Comparison of ENCODE assay signal across 9 cellular contexts in genomic region chr4:113901994-113902787, GRCh38.
DNase-seq lines count a peak whose midpoint lies in the region; ATAC-seq, FAIRE-seq and TF ChIP-seq lines count a peak whose summit lies in the region.
"Had no signal": no experiment of that assay in that cellular context is flagged by ENCODE, and none has a peak within 500 bp of the region (broad histone marks: within the 10 kb centered on the region; RNA-seq: fewer than 3 reads in every experiment).

No MANE protein-coding gene starts in this region.

- no peak for DNase-seq in GM13977 (ENCODE audit: low spot score)
- DNase-seq in activated naive CD8-positive, alpha-beta T cell treated with anti-CD3 and anti-CD28 coated beads, Interleukin-2, amount 10 ng/mL, durations not matched to agents 7 days and 5 days, result peak; percentile 53
- DNase-seq in small intestine, result peak; percentile 89
- DNase-seq in retina, result no peak

- peak overlapping the region; percentile 51 for H3K4me3 Mint-ChIP-seq in activated naive CD8-positive, alpha-beta T cell treated with anti-CD3 and anti-CD28 coated beads, Interleukin-2, amount 10 ng/mL, durations not matched to agents 7 days and 5 days

- ATAC-seq in activated naive CD8-positive, alpha-beta T cell treated with anti-CD3 and anti-CD28 coated beads, Interleukin-2, amount 10 ng/mL, durations not matched to agents 7 days and 5 days (ENCODE audit: low read depth), result peak; percentile 87
- no peak for ATAC-seq in GM21526 (IDR thresholded peaks at IDR 0.05; ENCODE audit: low FRiP score, unreplicated experiment)
- no peak for ATAC-seq in GM21529 (IDR thresholded peaks at IDR 0.05; ENCODE audit: unreplicated experiment)
- ATAC-seq in HG02798 (IDR thresholded peaks at IDR 0.05; ENCODE audit: poor library complexity, unreplicated experiment), result no peak

- TF ChIP-seq CTCF in GM13977 (IDR thresholded peaks at IDR 0.05; ENCODE audit: extremely low read depth, insufficient read depth, missing control alignments), result peak; percentile 19
- TF ChIP-seq CTCF in OCI-LY3 (IDR thresholded peaks at IDR 0.05; ENCODE audit: low read depth, low read length), result peak; percentile 68

- H3K27ac ChIP-seq in OCI-LY3 (ENCODE audit: low read length) (no peak overlapping the region), small intestine (ENCODE audit: low read depth in 1 of 2, low read length in 1 of 2) (peak overlapping the region; percentile 8 to 67)
- H3K27ac ChIP-seq: thoracic aorta had no signal

- in situ Hi-C loops in GM13977 (cut with MboI; ENCODE audit: low pct_unique_long_range_greater_than_20kb, low sequenced_read_pairs, unreplicated experiment), result no loop called here

- H3K27ac Mint-ChIP-seq in activated naive CD8-positive, alpha-beta T cell treated with anti-CD3 and anti-CD28 coated beads, Interleukin-2, amount 10 ng/mL, durations not matched to agents 7 days and 5 days, result peak overlapping the region; percentile 57

- H3K27me3 ChIP-seq in OCI-LY3 (ENCODE audit: low read depth, low read length) (no peaks in the 10 kb centered on the region), small intestine (ENCODE audit: control insufficient read depth in 2 of 2, insufficient read depth in 2 of 2, low read length in 2 of 2) (no peaks in the 10 kb centered on the region)

- H3K9me3 ChIP-seq in OCI-LY3 (ENCODE audit: insufficient read depth, low read length) (no peaks in the 10 kb centered on the region), small intestine (ENCODE audit: control insufficient read depth, low read depth) (no peaks in the 10 kb centered on the region)
- H3K9me3 ChIP-seq: thoracic aorta had no signal

- peak overlapping the region; percentile 55 for H2AFZ ChIP-seq in OCI-LY3 (ENCODE audit: low read depth, low read length)

- H3K4me3 ChIP-seq in OCI-LY3 (ENCODE audit: low read length), result peak overlapping the region; percentile 31; the same call in 1 of the 2 replicates
- peak overlapping the region in 1 of 2 donors; percentile 33 for H3K4me3 ChIP-seq in small intestine (ENCODE audit: low read depth in 1 of 2, low read length in 2 of 2)
- H3K4me3 ChIP-seq: thoracic aorta had no signal

- no peaks in the 10 kb centered on the region for H3K27me3 Mint-ChIP-seq in activated naive CD8-positive, alpha-beta T cell treated with anti-CD3 and anti-CD28 coated beads, Interleukin-2, amount 10 ng/mL, durations not matched to agents 7 days and 5 days

- peaks cover 2% of the 10 kb centered on the region for H3K36me3 Mint-ChIP-seq in activated naive CD8-positive, alpha-beta T cell treated with anti-CD3 and anti-CD28 coated beads, Interleukin-2, amount 10 ng/mL, durations not matched to agents 7 days and 5 days

- no peak overlapping the region for H3K9ac ChIP-seq in OCI-LY3 (ENCODE audit: low read length)

- POLR2A ChIA-PET in activated naive CD8-positive, alpha-beta T cell treated with anti-CD3 and anti-CD28 coated beads, Interleukin-2, amount 10 ng/mL, durations not matched to agents 7 days and 5 days (lab: Charles Lee), result no interaction called here

- no peaks in the 10 kb centered on the region for H4K20me1 ChIP-seq in OCI-LY3 (ENCODE audit: insufficient read depth, low read length)

- H3K36me3 ChIP-seq in OCI-LY3 (replicated peaks; ENCODE audit: low read depth, low read length), result no peaks in the 10 kb centered on the region
- no peaks in the 10 kb centered on the region for H3K36me3 ChIP-seq in small intestine (ENCODE audit: control insufficient read depth in 2 of 2, insufficient read depth in 2 of 2, low read length in 2 of 2)

- peak overlapping the region; percentile 49 for H3K4me2 ChIP-seq in OCI-LY3 (ENCODE audit: low read length)

- 31 to 61% (median 41%) methylated on average over 13 of the region's 13 CpGs for WGBS in small intestine, 3 donors

- no peaks in the 10 kb centered on the region for H3K79me2 ChIP-seq in OCI-LY3 (ENCODE audit: low read length)

- peaks cover 26% of the 10 kb centered on the region for H3K4me1 ChIP-seq in OCI-LY3 (ENCODE audit: low read length)
- peaks cover 2 to 5% of the 10 kb centered on the region in 2 donors for H3K4me1 ChIP-seq in small intestine (ENCODE audit: control insufficient read depth in 2 of 2, insufficient read depth in 1 of 2, low read depth in 1 of 2, low read length in 1 of 2)

- no peak for FAIRE-seq in small intestine (lab: Jason Lieb, UNC)

- H3K4me1 Mint-ChIP-seq in activated naive CD8-positive, alpha-beta T cell treated with anti-CD3 and anti-CD28 coated beads, Interleukin-2, amount 10 ng/mL, durations not matched to agents 7 days and 5 days, result peaks cover 38% of the 10 kb centered on the region

- no peaks in the 10 kb centered on the region for H3K9me3 Mint-ChIP-seq in activated naive CD8-positive, alpha-beta T cell treated with anti-CD3 and anti-CD28 coated beads, Interleukin-2, amount 10 ng/mL, durations not matched to agents 7 days and 5 days

Comparison
In these comparisons a context has a peak if more than half of its experiments do, and no peak if none do; other contexts are left out.
1. DNase-seq: peak in activated naive CD8-positive, alpha-beta T cell treated with anti-CD3 and anti-CD28 coated beads, Interleukin-2, amount 10 ng/mL, durations not matched to agents 7 days and 5 days (single experiment) and small intestine (single experiment); none in GM13977 (single experiment) and retina (single experiment).